13 cellular contexts compared by ENCODE assay signal in genomic region chr7:133602291-133602690, GRCh38.
A peak's percentile ranks its signal among the peaks of the same experiment; 100 is the strongest.
DNase-seq lines count a peak whose midpoint lies in the region; ATAC-seq and TF ChIP-seq lines count a peak whose summit lies in the region.
"Had no signal": no experiment of that assay in that cellular context is flagged by ENCODE, and none has a peak within 500 bp of the region (broad histone marks: within the 10 kb centered on the region; RNA-seq: fewer than 3 reads in every experiment).

No MANE protein-coding gene starts in this region.

- H3K4me3 Mint-ChIP-seq in T-helper 17 cell = no peak overlapping the region
- H3K4me3 Mint-ChIP-seq: CD4-positive, alpha-beta memory T cell had no signal

- no peaks in the 10 kb centered on the region for H3K36me3 Mint-ChIP-seq in T-helper 17 cell (ENCODE audit: low read depth)

- no peak for TF ChIP-seq POLR2A in body of pancreas (IDR thresholded peaks at IDR 0.05)
- TF ChIP-seq POLR2A in testis (IDR thresholded peaks at IDR 0.05) = no peak

- ATAC-seq in body of pancreas (peak; percentile 42), T-helper 17 cell (no peak)

- no peak for TF ChIP-seq CTCF in body of pancreas (IDR thresholded peaks at IDR 0.05)
- no peak for TF ChIP-seq CTCF in testis (IDR thresholded peaks at IDR 0.05)

- H3K4me1 ChIP-seq in body of pancreas (peaks cover 14% of the 10 kb centered on the region), testis (no peaks in the 10 kb centered on the region)
- H3K4me1 ChIP-seq: Peyer's patch had no signal

- H3K9me3 ChIP-seq in body of pancreas = no peaks in the 10 kb centered on the region
- no peaks in the 10 kb centered on the region for H3K9me3 ChIP-seq in testis
- no peaks in the 10 kb centered on the region for H3K9me3 ChIP-seq in T-helper 17 cell (ENCODE audit: control insufficient read depth, low read length, poor library complexity, severe bottlenecking)
- H3K9me3 ChIP-seq: esophagus squamous epithelium, Peyer's patch had no signal

- H3K36me3 ChIP-seq in body of pancreas (replicated peaks in 1 of 2; ENCODE audit: insufficient read depth in 1 of 2, low read depth in 2 of 2) (no peaks in the 10 kb centered on the region), testis (ENCODE audit: low read depth, missing control alignments) (no peaks in the 10 kb centered on the region)
- H3K36me3 ChIP-seq: esophagus squamous epithelium, Peyer's patch had no signal

- no peak overlapping the region for H3K27ac ChIP-seq in body of pancreas
- no peak overlapping the region for H3K27ac ChIP-seq in testis
- H3K27ac ChIP-seq: esophagus squamous epithelium, Peyer's patch had no signal

- H3K27me3 Mint-ChIP-seq in T-helper 17 cell = no peaks in the 10 kb centered on the region
- H3K27me3 Mint-ChIP-seq: CD4-positive, alpha-beta memory T cell had no signal

- DNase-seq in EL = peak; percentile 28
- DNase-seq in NCI-H2107 (lab: John Stamatoyannopoulos, UW) = peak; percentile 44
- DNase-seq in body of pancreas = peak in 3 of 4 donors; percentile 14 to 33 (median 22)
- DNase-seq in left kidney (ENCODE audit: low read depth, low spot score) = peak; percentile 84
- DNase-seq in CD1c-positive myeloid dendritic cell (ENCODE audit: extremely low spot score) = no peak
- no peak for DNase-seq in testis
- DNase-seq in T-helper 17 cell = no peak
- no peak for DNase-seq in posterior cingulate gyrus
- DNase-seq: CD4-positive, alpha-beta memory T cell; esophagus squamous epithelium; left colon; Peyer's patch; trophoblast cell had no signal

- no peak overlapping the region for H3K27ac Mint-ChIP-seq in T-helper 17 cell

- 30 to 41% methylated on average over 4 of the region's 4 CpGs for WGBS in body of pancreas, 2 donors
- WGBS in testis, 2 donors = 63 to 71% methylated on average over 4 of the region's 4 CpGs

- H3K27me3 ChIP-seq in body of pancreas (no peaks in the 10 kb centered on the region), testis (no peaks in the 10 kb centered on the region)
- H3K27me3 ChIP-seq: esophagus squamous epithelium, Peyer's patch had no signal

- H3K4me3 ChIP-seq in body of pancreas (no peak overlapping the region), testis (no peak overlapping the region)
- H3K4me3 ChIP-seq: esophagus squamous epithelium, Peyer's patch had no signal

- H3K4me1 Mint-ChIP-seq in T-helper 17 cell = peaks cover 4% of the 10 kb centered on the region

- intact Hi-C loops in body of pancreas (cut with DNase I) (no loop called here), testis (cut with DNase I; ENCODE audit: low total_unique reads) (no loop called here), posterior cingulate gyrus (cut with DNase I) (no loop called here)

Comparison
In these comparisons a context has a peak if more than half of its experiments do, and no peak if none do; other contexts are left out.
1. DNase-seq: peak in EL (single experiment), NCI-H2107 (single experiment), body of pancreas (3 of 4) and left kidney (single experiment); none in CD1c-positive myeloid dendritic cell (single experiment), testis (single experiment), T-helper 17 cell (0 of 3) and posterior cingulate gyrus (0 of 10).